Comparison of ENCODE assay signal across 8 cellular contexts in the genomic region with DNA sequence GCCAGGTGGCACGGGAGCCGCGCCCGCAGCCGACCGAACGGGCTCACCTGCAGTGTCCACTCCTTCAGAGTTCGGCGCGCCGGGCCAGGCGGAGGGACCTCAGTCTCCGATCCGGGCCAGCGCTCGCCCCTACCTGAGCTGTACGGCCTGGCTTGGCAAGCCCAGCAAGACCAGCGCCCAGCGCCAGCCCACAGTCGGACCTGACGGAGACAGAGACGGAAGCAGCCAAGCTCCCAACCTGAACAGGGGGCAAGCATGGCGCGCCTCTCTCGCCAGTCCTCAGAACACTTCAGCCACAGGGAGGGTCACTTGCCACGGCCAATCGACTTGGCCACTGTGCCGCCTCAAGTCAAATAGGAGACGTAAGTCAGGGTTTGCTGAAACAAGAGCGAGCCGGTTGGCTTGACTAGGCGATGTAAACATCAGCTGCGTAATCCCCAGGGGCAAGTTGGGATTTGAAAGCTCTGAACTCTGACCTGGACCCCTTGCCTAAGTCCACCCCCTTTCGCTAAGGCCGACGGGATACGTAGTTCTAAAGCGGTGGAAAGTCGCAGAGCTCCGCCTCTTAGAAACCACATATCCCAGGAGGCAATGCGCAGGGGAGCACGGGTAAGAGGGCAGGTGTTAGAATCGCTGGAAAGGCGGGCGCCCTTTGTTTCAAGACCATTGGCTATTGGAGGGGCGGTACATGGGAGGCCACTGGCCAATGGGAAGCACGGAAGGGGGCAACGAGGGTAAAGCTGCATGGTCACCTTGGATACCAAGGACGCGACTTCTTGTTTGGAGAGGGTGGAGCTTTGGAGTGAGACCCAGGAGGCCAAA. TPM values are rescaled to one million over a fixed set of nuclear protein-coding genes. Genes with fewer than 3 reads are reported as not detected.
DNase-seq lines count a peak whose midpoint lies in the region; ATAC-seq lines count a peak whose summit lies in the region.
"Not testable (repeated sequence)": the region's sequence is repeated elsewhere in the genome, so short reads cannot be mapped to it uniquely, and the experiment has no call there.

A gene with protein sequence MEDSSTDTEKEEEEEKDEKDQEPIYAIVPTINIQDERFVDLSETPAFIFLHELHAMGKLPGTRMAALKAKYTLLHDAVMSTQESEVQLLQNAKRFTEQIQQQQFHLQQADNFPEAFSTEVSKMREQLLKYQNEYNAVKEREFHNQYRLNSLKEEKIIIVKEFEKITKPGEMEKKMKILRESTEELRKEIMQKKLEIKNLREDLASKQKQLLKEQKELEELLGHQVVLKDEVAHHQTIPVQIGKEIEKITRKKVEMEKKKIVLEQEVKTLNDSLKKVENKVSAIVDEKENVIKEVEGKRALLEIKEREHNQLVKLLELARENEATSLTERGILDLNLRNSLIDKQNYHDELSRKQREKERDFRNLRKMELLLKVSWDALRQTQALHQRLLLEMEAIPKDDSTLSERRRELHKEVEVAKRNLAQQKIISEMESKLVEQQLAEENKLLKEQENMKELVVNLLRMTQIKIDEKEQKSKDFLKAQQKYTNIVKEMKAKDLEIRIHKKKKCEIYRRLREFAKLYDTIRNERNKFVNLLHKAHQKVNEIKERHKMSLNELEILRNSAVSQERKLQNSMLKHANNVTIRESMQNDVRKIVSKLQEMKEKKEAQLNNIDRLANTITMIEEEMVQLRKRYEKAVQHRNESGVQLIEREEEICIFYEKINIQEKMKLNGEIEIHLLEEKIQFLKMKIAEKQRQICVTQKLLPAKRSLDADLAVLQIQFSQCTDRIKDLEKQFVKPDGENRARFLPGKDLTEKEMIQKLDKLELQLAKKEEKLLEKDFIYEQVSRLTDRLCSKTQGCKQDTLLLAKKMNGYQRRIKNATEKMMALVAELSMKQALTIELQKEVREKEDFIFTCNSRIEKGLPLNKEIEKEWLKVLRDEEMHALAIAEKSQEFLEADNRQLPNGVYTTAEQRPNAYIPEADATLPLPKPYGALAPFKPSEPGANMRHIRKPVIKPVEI (plus strand): TSS at position 756 of the 822 bp plus-strand sequence. CDS start 45,054 bp downstream, outside the sequence.

- peak within 1 kb of the TSS; percentile 58; the same call in 1 of the 2 replicates for H3K4me3 ChIP-seq in GM08714 (ENCODE audit: low read length)

- DNase-seq in NCI-H1105 (lab: John Stamatoyannopoulos, UW): peak; percentile 99
- DNase-seq in SKM-1 (lab: John Stamatoyannopoulos, UW; ENCODE audit: unreplicated experiment): peak; percentile 99
- peak; percentile 87 to 95 for DNase-seq in activated naive CD4-positive, alpha-beta T cell treated with anti-CD3 and anti-CD28 coated beads, Interleukin-2, amount 50 U/mL, for 72 hours (ENCODE audit: low spot score in 2 of 2)
- peak; percentile 97 for DNase-seq in glomerular visceral epithelial cell (ENCODE audit: extremely low spot score)
- peak; percentile 99 for DNase-seq in occipital lobe (lab: John Stamatoyannopoulos, UW)
- peak; percentile 99 for DNase-seq in superior temporal gyrus (ENCODE audit: extremely low spot score)

- peak; percentile 98 for ATAC-seq in HG02678 (IDR thresholded peaks at IDR 0.05; ENCODE audit: unreplicated experiment)
- ATAC-seq in activated naive CD4-positive, alpha-beta T cell treated with anti-CD3 and anti-CD28 coated beads, Interleukin-2, amount 50 U/mL, for 72 hours: peak; percentile 98 to 99

- H3K36me3 Mint-ChIP-seq in activated naive CD4-positive, alpha-beta T cell treated with anti-CD3 and anti-CD28 coated beads, Interleukin-2, amount 50 U/mL, for 72 hours: not testable (repeated sequence)

- not testable (repeated sequence) for H3K9me3 Mint-ChIP-seq in activated naive CD4-positive, alpha-beta T cell treated with anti-CD3 and anti-CD28 coated beads, Interleukin-2, amount 50 U/mL, for 72 hours

- peak within 1 kb of the TSS; percentile 44 to 73 for H3K27ac Mint-ChIP-seq in activated naive CD4-positive, alpha-beta T cell treated with anti-CD3 and anti-CD28 coated beads, Interleukin-2, amount 50 U/mL, for 72 hours

RNA-seq across cellular contexts. Expression of the gene that starts here (rescaled TPM):
- 1 to 10 TPM; 1.4 to 2.6 TPM for total RNA-seq in activated naive CD4-positive, alpha-beta T cell treated with anti-CD3 and anti-CD28 coated beads, Interleukin-2, amount 50 U/mL, for 72 hours
- 15.4 TPM for total RNA-seq in occipital lobe

Comparison
In these comparisons a context has a peak if more than half of its experiments do, and no peak if none do; other contexts are left out.
1. Peak in every context shown above with its lines: DNase-seq, ATAC-seq and H3K4me3 ChIP-seq.